Comparison of ENCODE assay signal across 8 cellular contexts in the genomic region with DNA sequence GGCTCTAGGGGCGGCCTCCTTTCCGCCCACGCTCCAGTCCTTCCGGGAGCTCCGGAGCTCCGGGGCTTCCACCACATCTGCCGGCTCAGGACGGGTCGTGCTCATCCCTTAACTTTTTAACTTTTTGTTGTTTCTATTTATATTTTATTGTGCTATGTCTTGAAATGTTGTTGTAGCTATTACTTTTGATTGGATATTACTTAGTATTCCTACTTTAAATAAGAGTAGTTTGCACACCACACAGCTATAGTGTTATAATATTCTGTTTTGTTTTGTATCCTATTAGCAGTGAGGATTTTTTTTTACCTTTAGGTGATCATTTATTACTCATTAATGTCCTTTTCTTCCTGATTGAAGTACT.
A peak's percentile ranks its signal among the peaks of the same experiment; 100 is the strongest.
DNase-seq lines count a peak whose midpoint lies in the region; ATAC-seq and TF ChIP-seq lines count a peak whose summit lies in the region.
"Not testable (repeated sequence)": the region's sequence is repeated elsewhere in the genome, so short reads cannot be mapped to it uniquely, and the experiment has no call there.

No MANE protein-coding gene starts in this region.

- intact Hi-C loops in activated CD4-positive, alpha-beta T cell treated with anti-CD3 and anti-CD28 coated beads, Interleukin-2, amount 10 ng/mL, durations not matched to agents 24 days and 14 days (cut with micrococcal nuclease); uterus (cut with DNase I; ENCODE audit: low total_unique reads): not testable (repeated sequence)

- H3K4me1 ChIP-seq in KMS-11 (ENCODE audit: low read depth, poor library complexity, severe bottlenecking); rectal smooth muscle tissue (ENCODE audit: control insufficient read depth, insufficient read depth, low read length); uterus: not testable (repeated sequence)

- not testable (repeated sequence) for DNase-seq in activated CD4-positive, alpha-beta T cell treated with anti-CD3 and anti-CD28 coated beads, Interleukin-2, amount 10 ng/mL, durations not matched to agents 24 days and 14 days; brain microvascular endothelial cell; fibroblast of pulmonary artery (ENCODE audit: low read depth); memory B cell (ENCODE audit: low spot score in 2 of 2); uterus

- peaks cover 12% of the 10 kb centered on the region for H3K36me3 Mint-ChIP-seq in activated CD4-positive, alpha-beta T cell treated with anti-CD3 and anti-CD28 coated beads, Interleukin-2, amount 10 ng/mL, durations not matched to agents 24 days and 14 days (ENCODE audit: low read depth)
- not testable (repeated sequence) for H3K36me3 Mint-ChIP-seq in memory B cell

- H3K9me3 Mint-ChIP-seq in activated CD4-positive, alpha-beta T cell treated with anti-CD3 and anti-CD28 coated beads, Interleukin-2, amount 10 ng/mL, durations not matched to agents 24 days and 14 days; memory B cell: not testable (repeated sequence)

- in situ Hi-C loops in brain microvascular endothelial cell (cut with HindIII; ENCODE audit: low pct_ligation_motif_present, low sequenced_read_pairs), result not testable (repeated sequence)

- H3K27ac ChIP-seq in KMS-11, result peak overlapping the region; percentile 49
- peak overlapping the region; percentile 65 for H3K27ac ChIP-seq in brain microvascular endothelial cell
- not testable (repeated sequence) for H3K27ac ChIP-seq in rectal smooth muscle tissue (ENCODE audit: low read depth, low read length); uterus

- H4K20me1 ChIP-seq in KMS-11 (ENCODE audit: insufficient read depth), result not testable (repeated sequence)

- H3K27me3 ChIP-seq in KMS-11 (ENCODE audit: insufficient read depth, low read depth); rectal smooth muscle tissue (ENCODE audit: control insufficient read depth, insufficient read depth, low read length): not testable (repeated sequence)
- H3K27me3 ChIP-seq in brain microvascular endothelial cell (replicated peaks) (peaks cover 19% of the 10 kb centered on the region), uterus (peaks cover 0 to 41% of the 10 kb centered on the region in 2 donors)

- H3K4me3 ChIP-seq in KMS-11 (IDR thresholded peaks at IDR 0.05; ENCODE audit: insufficient read depth, low read depth, low read length), result not testable (repeated sequence)
- H3K4me3 ChIP-seq in brain microvascular endothelial cell (ENCODE audit: low read depth, low read length) (peak overlapping the region; percentile 67), fibroblast of pulmonary artery (replicated peaks; ENCODE audit: low read depth, low read length) (peak overlapping the region; percentile 63), rectal smooth muscle tissue (ENCODE audit: low read length) (peak overlapping the region; percentile 59), uterus (peak overlapping the region; percentile 15 to 22)

- peak overlapping the region; percentile 43 for H3K27ac Mint-ChIP-seq in activated CD4-positive, alpha-beta T cell treated with anti-CD3 and anti-CD28 coated beads, Interleukin-2, amount 10 ng/mL, durations not matched to agents 24 days and 14 days
- H3K27ac Mint-ChIP-seq in memory B cell, result peak overlapping the region; percentile 89

- not testable (repeated sequence) for TF ChIP-seq CTCF in KMS-11 (conservative IDR thresholded peaks at IDR 0.05; ENCODE audit: low read depth, low read length); brain microvascular endothelial cell (IDR thresholded peaks at IDR 0.05; ENCODE audit: low read depth, low read length, missing control alignments); fibroblast of pulmonary artery (IDR thresholded peaks at IDR 0.05; ENCODE audit: low read length, missing control alignments); uterus (IDR thresholded peaks at IDR 0.05)

- peak overlapping the region; percentile 66 for H3K4me2 ChIP-seq in KMS-11

- H3K27me3 Mint-ChIP-seq in activated CD4-positive, alpha-beta T cell treated with anti-CD3 and anti-CD28 coated beads, Interleukin-2, amount 10 ng/mL, durations not matched to agents 24 days and 14 days, result peaks cover 53% of the 10 kb centered on the region
- not testable (repeated sequence) for H3K27me3 Mint-ChIP-seq in memory B cell

- not testable (repeated sequence) for TF ChIP-seq POLR2A in uterus (IDR thresholded peaks at IDR 0.05)

- peak overlapping the region; percentile 63 for H2AFZ ChIP-seq in KMS-11 (ENCODE audit: low read depth)

- not testable (repeated sequence) for H3K9me3 ChIP-seq in uterus

- H3K36me3 ChIP-seq in KMS-11 (ENCODE audit: insufficient read depth); brain microvascular endothelial cell (replicated peaks); rectal smooth muscle tissue (ENCODE audit: control insufficient read depth, insufficient read depth, low read length); uterus: not testable (repeated sequence)

- peak overlapping the region; percentile 87 for H3K9ac ChIP-seq in KMS-11
- not testable (repeated sequence) for H3K9ac ChIP-seq in rectal smooth muscle tissue (ENCODE audit: low read length)

- peak overlapping the region; percentile 77 for H3K4me3 Mint-ChIP-seq in activated CD4-positive, alpha-beta T cell treated with anti-CD3 and anti-CD28 coated beads, Interleukin-2, amount 10 ng/mL, durations not matched to agents 24 days and 14 days
- peak overlapping the region; percentile 87 for H3K4me3 Mint-ChIP-seq in memory B cell

- not testable (repeated sequence) for H3K79me2 ChIP-seq in KMS-11 (ENCODE audit: insufficient read depth, low read depth)

- H3K4me1 Mint-ChIP-seq in activated CD4-positive, alpha-beta T cell treated with anti-CD3 and anti-CD28 coated beads, Interleukin-2, amount 10 ng/mL, durations not matched to agents 24 days and 14 days, result peaks cover 29% of the 10 kb centered on the region
- peaks cover 26% of the 10 kb centered on the region for H3K4me1 Mint-ChIP-seq in memory B cell

- ATAC-seq in GM18508 (IDR thresholded peaks at IDR 0.05; ENCODE audit: insufficient read depth, unreplicated experiment), result peak; percentile 5
- ATAC-seq in memory B cell (ENCODE audit: low read depth), result not testable (repeated sequence)
